19 cellular contexts compared by ENCODE assay signal in the genomic region with DNA sequence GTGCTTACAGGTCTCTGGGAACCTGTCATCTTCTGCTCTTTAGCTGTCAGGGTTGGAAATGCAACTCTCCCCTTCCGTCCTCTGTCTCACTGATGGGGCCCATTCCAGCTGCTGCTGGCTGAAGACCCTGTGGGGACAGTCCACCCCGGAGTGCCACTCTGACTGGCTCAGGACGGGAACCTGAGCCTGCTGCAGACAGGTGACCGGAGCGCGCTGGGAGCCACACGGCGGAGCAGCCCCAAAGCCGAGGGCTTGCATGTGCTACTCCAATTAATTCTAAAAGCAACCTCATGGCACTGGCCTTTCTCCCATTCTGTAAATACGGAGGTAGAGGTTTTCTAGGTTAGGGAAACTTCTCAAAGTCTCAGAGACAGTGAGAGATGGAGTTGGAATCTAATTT.
"Had no signal": no experiment of that assay in that cellular context is flagged by ENCODE, and none has a peak within 500 bp of the region (broad histone marks: within the 10 kb centered on the region; RNA-seq: fewer than 3 reads in every experiment).

No MANE protein-coding gene starts in this region.

- H3K27me3 ChIP-seq: heart left ventricle, neural progenitor cell, tibial artery had no signal

- H3K4me1 Mint-ChIP-seq: stimulated activated naive CD8-positive, alpha-beta T cell treated with anti-CD3 and anti-CD28 coated beads, Interleukin-15, amount 100 ng/mL, for 72 hours had no signal

- DNase-seq: activated CD4-positive, alpha-beta T cell treated with anti-CD3 and anti-CD28 coated beads for 4 hours; activated CD4-positive, alpha-beta T cell treated with anti-CD3 and anti-CD28 coated beads, Interleukin-2, amount 50 U/mL, for 48 hours; activated CD4-positive, CD25-positive, alpha-beta regulatory T cell; activated CD8-positive, alpha-beta memory T cell treated with anti-CD3 and anti-CD28 coated beads, Interleukin-2, amount 50 U/mL, for 48 hours; activated naive CD4-positive, alpha-beta T cell treated with anti-CD3 and anti-CD28 coated beads, Interleukin-2, amount 10 ng/mL, durations not matched to agents 7 days and 5 days; activated T-cell treated with anti-CD3 and anti-CD28 coated beads, Interleukin-2, amount 50 U/mL, for 4 hours; amygdala; heart left ventricle; left cardiac atrium; naive B cell; stimulated activated CD4-positive, alpha-beta T cell treated with anti-CD3 and anti-CD28 coated beads, Interleukin-12 subunit alpha, Interleukin-12 subunit beta, amount 100 ng/mL, for 4 hours; stimulated activated CD4-positive, alpha-beta T cell treated with anti-CD3 and anti-CD28 coated beads, Interleukin-1b, Interleukin-23, amount 100 ng/mL, for 48 hours; stimulated activated naive CD8-positive, alpha-beta T cell treated with anti-CD3 and anti-CD28 coated beads, Interleukin-15, amount 100 ng/mL, for 72 hours; T-helper 1 cell; T-helper 9 cell; tibial artery had no signal

- H3K27ac Mint-ChIP-seq: activated naive CD4-positive, alpha-beta T cell treated with anti-CD3 and anti-CD28 coated beads, Interleukin-2, amount 10 ng/mL, durations not matched to agents 7 days and 5 days; memory B cell; neural progenitor cell; progenitor cell of endocrine pancreas had no signal

- ATAC-seq: activated T-cell treated with anti-CD3 and anti-CD28 coated beads, Interleukin-2, amount 50 U/mL, for 4 hours; left cardiac atrium; stimulated activated naive CD8-positive, alpha-beta T cell treated with anti-CD3 and anti-CD28 coated beads, Interleukin-15, amount 100 ng/mL, for 72 hours had no signal

- H3K36me3 Mint-ChIP-seq: activated naive CD4-positive, alpha-beta T cell treated with anti-CD3 and anti-CD28 coated beads, Interleukin-2, amount 10 ng/mL, durations not matched to agents 7 days and 5 days; neural progenitor cell had no signal

- H3K36me3 ChIP-seq: heart left ventricle, neural progenitor cell, tibial artery had no signal

- H3K4me3 ChIP-seq: heart left ventricle, neural progenitor cell, tibial artery had no signal

- H3K9me3 ChIP-seq: tibial artery had no signal

- H3K27ac ChIP-seq: neural progenitor cell, tibial artery had no signal

- H3K4me3 Mint-ChIP-seq: activated naive CD4-positive, alpha-beta T cell treated with anti-CD3 and anti-CD28 coated beads, Interleukin-2, amount 10 ng/mL, durations not matched to agents 7 days and 5 days; activated T-cell treated with anti-CD3 and anti-CD28 coated beads, Interleukin-2, amount 50 U/mL, for 4 hours; memory B cell; neural progenitor cell; stimulated activated naive CD8-positive, alpha-beta T cell treated with anti-CD3 and anti-CD28 coated beads, Interleukin-15, amount 100 ng/mL, for 72 hours had no signal
